In the genomic region with DNA sequence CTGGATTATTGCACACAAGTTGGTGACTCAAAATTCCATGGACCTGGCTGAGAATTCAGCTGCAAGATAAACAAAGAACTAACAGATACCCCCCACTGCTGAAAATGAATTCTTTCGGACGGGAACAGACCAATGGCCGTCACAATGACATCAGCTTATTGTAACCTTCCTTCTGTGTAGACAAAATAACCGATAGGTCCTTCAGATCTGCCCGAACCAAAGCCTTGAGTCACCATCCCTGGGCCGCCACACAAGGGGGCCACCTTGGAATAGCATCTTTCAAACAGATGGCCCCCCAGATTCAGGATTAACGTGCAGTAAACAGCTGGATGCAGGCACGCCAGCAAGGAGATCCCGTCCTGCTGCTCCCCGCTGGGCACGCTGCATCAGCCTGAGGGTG, we compare ENCODE assay signal across 2 cellular contexts.
TF ChIP-seq lines count a peak whose summit lies in the region.

No MANE protein-coding gene starts in this region.

TF ChIP-seq in A549, 52 proteins besides CTCF, POLR2A, EP300 and RAD21 (continued from another document):
- TF ChIP-seq, protein P1, sequence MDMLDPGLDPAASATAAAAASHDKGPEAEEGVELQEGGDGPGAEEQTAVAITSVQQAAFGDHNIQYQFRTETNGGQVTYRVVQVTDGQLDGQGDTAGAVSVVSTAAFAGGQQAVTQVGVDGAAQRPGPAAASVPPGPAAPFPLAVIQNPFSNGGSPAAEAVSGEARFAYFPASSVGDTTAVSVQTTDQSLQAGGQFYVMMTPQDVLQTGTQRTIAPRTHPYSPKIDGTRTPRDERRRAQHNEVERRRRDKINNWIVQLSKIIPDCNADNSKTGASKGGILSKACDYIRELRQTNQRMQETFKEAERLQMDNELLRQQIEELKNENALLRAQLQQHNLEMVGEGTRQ (IDR thresholded peaks at IDR 0.05) = no peak
- TF ChIP-seq JUN (IDR thresholded peaks at IDR 0.05) = peak; percentile 88 to 93; a peak in 4 of 5 replicates
- TF ChIP-seq, protein P2, sequence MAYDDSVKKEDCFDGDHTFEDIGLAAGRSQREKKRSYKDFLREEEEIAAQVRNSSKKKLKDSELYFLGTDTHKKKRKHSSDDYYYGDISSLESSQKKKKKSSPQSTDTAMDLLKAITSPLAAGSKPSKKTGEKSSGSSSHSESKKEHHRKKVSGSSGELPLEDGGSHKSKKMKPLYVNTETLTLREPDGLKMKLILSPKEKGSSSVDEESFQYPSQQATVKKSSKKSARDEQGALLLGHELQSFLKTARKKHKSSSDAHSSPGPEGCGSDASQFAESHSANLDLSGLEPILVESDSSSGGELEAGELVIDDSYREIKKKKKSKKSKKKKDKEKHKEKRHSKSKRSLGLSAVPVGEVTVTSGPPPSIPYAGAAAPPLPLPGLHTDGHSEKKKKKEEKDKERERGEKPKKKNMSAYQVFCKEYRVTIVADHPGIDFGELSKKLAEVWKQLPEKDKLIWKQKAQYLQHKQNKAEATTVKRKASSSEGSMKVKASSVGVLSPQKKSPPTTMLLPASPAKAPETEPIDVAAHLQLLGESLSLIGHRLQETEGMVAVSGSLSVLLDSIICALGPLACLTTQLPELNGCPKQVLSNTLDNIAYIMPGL (CRISPR knock-in tag; IDR thresholded peaks at IDR 0.05; ENCODE audit: borderline replicate concordance) = no peak
- 0 out of 2 replicates have a peak, but pooled peaks have one; percentile 40 for TF ChIP-seq FOSL2 (IDR thresholded peaks at IDR 0.05)
- TF ChIP-seq FOSL2 (CRISPR knock-in tag; IDR thresholded peaks at IDR 0.05) = peak; percentile 66
- no peak for TF ChIP-seq POLR2AphosphoS2 (conservative IDR thresholded peaks at IDR 0.05; ENCODE audit: low read length)
- TF ChIP-seq ZFP36 (IDR thresholded peaks at IDR 0.05; ENCODE audit: borderline replicate concordance, partially characterized antibody) = no peak
- TF ChIP-seq EHF (CRISPR knock-in tag; IDR thresholded peaks at IDR 0.05) = no peak
- TF ChIP-seq MAFK (IDR thresholded peaks at IDR 0.05; ENCODE audit: partially characterized antibody) = no peak
- peak; percentile 78 for TF ChIP-seq GATA3 (IDR thresholded peaks at IDR 0.05; ENCODE audit: borderline replicate concordance)
- peak; percentile 61 for TF ChIP-seq RARB (CRISPR knock-in tag; IDR thresholded peaks at IDR 0.05)
- no peak for TF ChIP-seq ZNF302 (CRISPR knock-in tag; IDR thresholded peaks at IDR 0.05)
- no peak for TF ChIP-seq CBX8 (IDR thresholded peaks at IDR 0.05)
- peak; percentile 83 for TF ChIP-seq JUNB (IDR thresholded peaks at IDR 0.05)
- TF ChIP-seq KDM1A (IDR thresholded peaks at IDR 0.05; ENCODE audit: low read depth) = no peak
- TF ChIP-seq RNF2 (IDR thresholded peaks at IDR 0.05; ENCODE audit: borderline replicate concordance, low read depth) = no peak
- TF ChIP-seq, protein P3, sequence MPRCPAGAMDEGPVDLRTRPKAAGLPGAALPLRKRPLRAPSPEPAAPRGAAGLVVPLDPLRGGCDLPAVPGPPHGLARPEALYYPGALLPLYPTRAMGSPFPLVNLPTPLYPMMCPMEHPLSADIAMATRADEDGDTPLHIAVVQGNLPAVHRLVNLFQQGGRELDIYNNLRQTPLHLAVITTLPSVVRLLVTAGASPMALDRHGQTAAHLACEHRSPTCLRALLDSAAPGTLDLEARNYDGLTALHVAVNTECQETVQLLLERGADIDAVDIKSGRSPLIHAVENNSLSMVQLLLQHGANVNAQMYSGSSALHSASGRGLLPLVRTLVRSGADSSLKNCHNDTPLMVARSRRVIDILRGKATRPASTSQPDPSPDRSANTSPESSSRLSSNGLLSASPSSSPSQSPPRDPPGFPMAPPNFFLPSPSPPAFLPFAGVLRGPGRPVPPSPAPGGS (IDR thresholded peaks at IDR 0.05) = 0 out of 3 replicates have a peak, but pooled peaks have one; percentile 37
- TF ChIP-seq, protein P4, sequence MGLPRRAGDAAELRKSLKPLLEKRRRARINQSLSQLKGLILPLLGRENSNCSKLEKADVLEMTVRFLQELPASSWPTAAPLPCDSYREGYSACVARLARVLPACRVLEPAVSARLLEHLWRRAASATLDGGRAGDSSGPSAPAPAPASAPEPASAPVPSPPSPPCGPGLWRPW (IDR thresholded peaks at IDR 0.05) = 0 out of 2 replicates have a peak, but pooled peaks have one; percentile 29
- TF ChIP-seq CHD4 (IDR thresholded peaks at IDR 0.05; ENCODE audit: borderline replicate concordance) = no peak

TF ChIP-seq in IMR-90, 13 proteins besides CTCF, POLR2A, EP300 and RAD21 (continued from another document):
- TF ChIP-seq, protein P5, sequence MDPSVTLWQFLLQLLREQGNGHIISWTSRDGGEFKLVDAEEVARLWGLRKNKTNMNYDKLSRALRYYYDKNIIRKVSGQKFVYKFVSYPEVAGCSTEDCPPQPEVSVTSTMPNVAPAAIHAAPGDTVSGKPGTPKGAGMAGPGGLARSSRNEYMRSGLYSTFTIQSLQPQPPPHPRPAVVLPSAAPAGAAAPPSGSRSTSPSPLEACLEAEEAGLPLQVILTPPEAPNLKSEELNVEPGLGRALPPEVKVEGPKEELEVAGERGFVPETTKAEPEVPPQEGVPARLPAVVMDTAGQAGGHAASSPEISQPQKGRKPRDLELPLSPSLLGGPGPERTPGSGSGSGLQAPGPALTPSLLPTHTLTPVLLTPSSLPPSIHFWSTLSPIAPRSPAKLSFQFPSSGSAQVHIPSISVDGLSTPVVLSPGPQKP (IDR thresholded peaks at IDR 0.05; ENCODE audit: borderline replicate concordance, low read depth, low read length) = no peak
- TF ChIP-seq MXI1 (IDR thresholded peaks at IDR 0.05; ENCODE audit: borderline replicate concordance, low read depth, low read length) (no peak), MAFK (IDR thresholded peaks at IDR 0.05; ENCODE audit: low read depth, low read length) (no peak), SMC3 (IDR thresholded peaks at IDR 0.05; ENCODE audit: low read depth, low read length) (no peak), NFE2L2 (IDR thresholded peaks at IDR 0.05; ENCODE audit: low read depth, low read length) (no peak), FOS (IDR thresholded peaks at IDR 0.05; ENCODE audit: low read depth, low read length) (peak; percentile 19; the same call in 1 of the 2 replicates), MAZ (IDR thresholded peaks at IDR 0.05; ENCODE audit: borderline replicate concordance, low read depth, low read length) (no peak)
